Comparison of ENCODE assay signal across 8 cellular contexts in genomic region chr1:229579101-229579651, GRCh38. TPM values are rescaled to one million over a fixed set of nuclear protein-coding genes. Genes with fewer than 3 reads are reported as not detected.
DNase-seq lines count a peak whose midpoint lies in the region; ATAC-seq, FAIRE-seq and TF ChIP-seq lines count a peak whose summit lies in the region.

No MANE protein-coding gene starts in this region.

- no peaks in the 10 kb centered on the region for H3K36me3 ChIP-seq in kidney (ENCODE audit: control insufficient read depth in 1 of 2, insufficient read depth in 2 of 2, low read length in 2 of 2)
- H3K36me3 ChIP-seq in thoracic aorta, result no peaks in the 10 kb centered on the region

- H3K9me3 ChIP-seq in kidney (ENCODE audit: control insufficient read depth in 1 of 2, low read length in 2 of 2), result no peaks in the 10 kb centered on the region
- no peaks in the 10 kb centered on the region for H3K9me3 ChIP-seq in thoracic aorta

- H3K27ac ChIP-seq in kidney (ENCODE audit: low read depth in 2 of 2, low read length in 2 of 2) (no peak overlapping the region), thoracic aorta (peak overlapping the region; percentile 6 to 52)

- TF ChIP-seq CTCF in GM12865 (IDR thresholded peaks at IDR 0.05; ENCODE audit: insufficient read depth, low read depth, low read length, missing control alignments), result no peak
- no peak for TF ChIP-seq CTCF in kidney (IDR thresholded peaks at IDR 0.05; ENCODE audit: borderline replicate concordance, extremely low read depth, insufficient read depth)
- TF ChIP-seq CTCF in thoracic aorta (IDR thresholded peaks at IDR 0.05), result no peak

- H3K4me1 ChIP-seq in kidney (ENCODE audit: control insufficient read depth in 1 of 2, insufficient read depth in 1 of 2, low read depth in 1 of 2, low read length in 2 of 2), result peaks cover 0 to 6% of the 10 kb centered on the region in 2 donors
- peaks cover 15 to 38% of the 10 kb centered on the region in 2 donors for H3K4me1 ChIP-seq in thoracic aorta (ENCODE audit: control insufficient read depth in 1 of 2, low read depth in 2 of 2)

- DNase-seq in GM12865 (ENCODE audit: low read depth) (peak; percentile 54), NCI-H2107 (lab: John Stamatoyannopoulos, UW) (peak; percentile 37), astrocyte of the hippocampus (ENCODE audit: low read depth, low spot score) (peak; percentile 48), kidney (no peak), thoracic aorta (ENCODE audit: low spot score) (no peak), LoVo (ENCODE audit: low spot score) (no peak), kidney glomerular epithelial cell (lab: John Stamatoyannopoulos, UW) (no peak)

- intact Hi-C loops in kidney (cut with DNase I), result no loop called here

- H3K4me3 ChIP-seq in GM12865 (ENCODE audit: low read depth, low read length) (0 out of 2 replicates have a peak overlapping the region, but pooled peaks have one; percentile 16), kidney (ENCODE audit: low read length in 2 of 2) (peak overlapping the region in 1 of 2 donors; percentile 20), thoracic aorta (peak overlapping the region; percentile 52)

- FAIRE-seq in kidney (lab: Jason Lieb, UNC), result no peak

- H3K9ac ChIP-seq in kidney (ENCODE audit: low read length in 2 of 2), result peak overlapping the region; percentile 5 to 60

- ATAC-seq in HG02852 (IDR thresholded peaks at IDR 0.05; ENCODE audit: unreplicated experiment), result peak; percentile 81
- no peak for ATAC-seq in thoracic aorta (ENCODE audit: insufficient number of reproducible peaks, low FRiP score, low read depth)

- H3K27me3 ChIP-seq in thoracic aorta (replicated peaks; ENCODE audit: insufficient read depth), result no peaks in the 10 kb centered on the region

RNA-seq across cellular contexts. Expression of gene ABCB10, which starts 20.7 kb away (rescaled TPM):
- total RNA-seq in kidney (15.4 TPM), thoracic aorta (10 to 100 TPM; 25.0 to 27.7 TPM)
- polyA plus RNA-seq in kidney (ENCODE audit: insufficient read depth, low read depth, low replicate concordance), result 4.5 TPM

RNA-seq across cellular contexts. Expression of gene TAF5L, which starts 46.7 kb away (rescaled TPM):
- total RNA-seq in kidney (19.6 TPM), thoracic aorta (10 to 100 TPM; 21.5 to 29.8 TPM)
- polyA plus RNA-seq in kidney (ENCODE audit: insufficient read depth, low read depth, low replicate concordance), result 7.1 TPM

RNA-seq across cellular contexts. Expression of gene URB2, which starts 46.9 kb away (rescaled TPM):
- total RNA-seq in kidney, result 8.3 TPM
- polyA plus RNA-seq in kidney (ENCODE audit: insufficient read depth, low read depth, low replicate concordance), result 1.4 TPM
- 10 to 100 TPM in 1 of 2 donors, 1 to 10 TPM in 1; 8.5 to 26.9 TPM for total RNA-seq in thoracic aorta

Comparison
In these comparisons a context has a peak if more than half of its experiments do, and no peak if none do; other contexts are left out.
1. DNase-seq: peak in GM12865 (single experiment), NCI-H2107 (single experiment) and astrocyte of the hippocampus (single experiment); none in kidney (single experiment), thoracic aorta (single experiment), LoVo (single experiment) and kidney glomerular epithelial cell (single experiment).
2. H3K27ac ChIP-seq: peak in thoracic aorta (2 of 2); none in kidney (0 of 2).